ENCODE assay signal across 8 cellular contexts in genomic region chr12:77062846-77063461, GRCh38. TPM values are rescaled to one million over a fixed set of nuclear protein-coding genes. Genes with fewer than 3 reads are reported as not detected.
DNase-seq lines count a peak whose midpoint lies in the region; ATAC-seq lines count a peak whose summit lies in the region.

No MANE protein-coding gene starts in this region.

- POLR2A ChIA-PET in CD8-positive, alpha-beta memory T cell (lab: Charles Lee), result no interaction called here
- POLR2A ChIA-PET in naive thymus-derived CD8-positive, alpha-beta T cell (lab: Charles Lee), result no interaction called here

- H3K27ac ChIP-seq in epithelial cell of prostate, result peak overlapping the region; percentile 85
- no peak overlapping the region for H3K27ac ChIP-seq in CD8-positive, alpha-beta memory T cell (ENCODE audit: low read depth, low read length)

- no peak overlapping the region for H3K4me3 Mint-ChIP-seq in activated naive CD4-positive, alpha-beta T cell treated with anti-CD3 and anti-CD28 coated beads for 36 hours
- H3K4me3 Mint-ChIP-seq in CD8-positive, alpha-beta memory T cell, result peak overlapping the region in 3 of 7 donors; percentile 22 to 55 (median 44)
- H3K4me3 Mint-ChIP-seq in naive thymus-derived CD8-positive, alpha-beta T cell, result peak overlapping the region in 1 of 10 donors; percentile 15

- H3K4me1 Mint-ChIP-seq in activated naive CD4-positive, alpha-beta T cell treated with anti-CD3 and anti-CD28 coated beads for 36 hours (ENCODE audit: low read depth), result peaks cover 8% of the 10 kb centered on the region
- H3K4me1 Mint-ChIP-seq in CD8-positive, alpha-beta memory T cell, result peaks cover 10 to 26% (median 11%) of the 10 kb centered on the region in 3 donors
- H3K4me1 Mint-ChIP-seq in naive thymus-derived CD8-positive, alpha-beta T cell, result peaks cover 2 to 30% (median 5%) of the 10 kb centered on the region in 4 donors

- H3K36me3 ChIP-seq in CD8-positive, alpha-beta memory T cell (ENCODE audit: insufficient read depth, low read length), result no peaks in the 10 kb centered on the region

- DNase-seq in EH (ENCODE audit: low read depth) (peak; percentile 67), HPDE6-E6E7 (ENCODE audit: extremely low spot score) (peak; percentile 74), epithelial cell of prostate (ENCODE audit: low read depth, low spot score) (no peak), NCI-H446 (lab: John Stamatoyannopoulos, UW) (no peak)
- DNase-seq in activated naive CD4-positive, alpha-beta T cell treated with anti-CD3 and anti-CD28 coated beads for 36 hours, result no peak
- DNase-seq in CD8-positive, alpha-beta memory T cell, result no peak
- no peak for DNase-seq in naive thymus-derived CD8-positive, alpha-beta T cell

- intact Hi-C loops in activated naive CD4-positive, alpha-beta T cell treated with anti-CD3 and anti-CD28 coated beads for 36 hours (cut with micrococcal nuclease), result loop anchor here (10.0 kb wide), 2 partner anchors 1548 to 1578 kb away; partner anchors contain the start of genes GLIPR1 and KRR1

- peaks cover 42% of the 10 kb centered on the region for H3K27me3 Mint-ChIP-seq in activated naive CD4-positive, alpha-beta T cell treated with anti-CD3 and anti-CD28 coated beads for 36 hours (ENCODE audit: low read depth)
- peaks cover 4 to 32% of the 10 kb centered on the region in 2 donors for H3K27me3 Mint-ChIP-seq in CD8-positive, alpha-beta memory T cell
- H3K27me3 Mint-ChIP-seq in naive thymus-derived CD8-positive, alpha-beta T cell, result peaks cover 19 to 42% (median 30%) of the 10 kb centered on the region in 5 donors

- H3K27ac Mint-ChIP-seq in activated naive CD4-positive, alpha-beta T cell treated with anti-CD3 and anti-CD28 coated beads for 36 hours, result no peak overlapping the region
- H3K27ac Mint-ChIP-seq in CD8-positive, alpha-beta memory T cell, result peak overlapping the region in 1 of 8 donors; percentile 79
- no peak overlapping the region for H3K27ac Mint-ChIP-seq in naive thymus-derived CD8-positive, alpha-beta T cell

- no peaks in the 10 kb centered on the region for H3K9me3 ChIP-seq in CD8-positive, alpha-beta memory T cell (ENCODE audit: low read length)

- no peaks in the 10 kb centered on the region for H3K9me3 Mint-ChIP-seq in activated naive CD4-positive, alpha-beta T cell treated with anti-CD3 and anti-CD28 coated beads for 36 hours
- no peaks in the 10 kb centered on the region for H3K9me3 Mint-ChIP-seq in CD8-positive, alpha-beta memory T cell
- H3K9me3 Mint-ChIP-seq in naive thymus-derived CD8-positive, alpha-beta T cell, result no peaks in the 10 kb centered on the region

- no peak overlapping the region for H3K4me3 ChIP-seq in CD8-positive, alpha-beta memory T cell (ENCODE audit: low read length)

- H3K27me3 ChIP-seq in CD8-positive, alpha-beta memory T cell (ENCODE audit: insufficient read depth, low read length, poor library complexity, severe bottlenecking), result no peaks in the 10 kb centered on the region

- CTCF ChIA-PET in activated naive CD4-positive, alpha-beta T cell treated with anti-CD3 and anti-CD28 coated beads for 36 hours (lab: Charles Lee), result no interaction called here
- CTCF ChIA-PET in CD8-positive, alpha-beta memory T cell (lab: Charles Lee), result no interaction called here

- ATAC-seq in GM21381 (IDR thresholded peaks at IDR 0.05; ENCODE audit: unreplicated experiment), result peak; percentile 37
- ATAC-seq in naive thymus-derived CD8-positive, alpha-beta T cell, result no peak

- H3K36me3 Mint-ChIP-seq in activated naive CD4-positive, alpha-beta T cell treated with anti-CD3 and anti-CD28 coated beads for 36 hours (ENCODE audit: low read depth), result peaks cover 10% of the 10 kb centered on the region
- peaks cover 0 to 2% (median 0%) of the 10 kb centered on the region in 3 donors for H3K36me3 Mint-ChIP-seq in CD8-positive, alpha-beta memory T cell
- H3K36me3 Mint-ChIP-seq in naive thymus-derived CD8-positive, alpha-beta T cell, result peaks cover 0 to 4% (median 0%) of the 10 kb centered on the region in 3 donors

- no peaks in the 10 kb centered on the region for H3K4me1 ChIP-seq in CD8-positive, alpha-beta memory T cell (ENCODE audit: insufficient read depth, low read length)

RNA-seq across cellular contexts. Expression of gene E2F7, which starts 2.4 kb away (rescaled TPM):
- total RNA-seq in activated naive CD4-positive, alpha-beta T cell treated with anti-CD3 and anti-CD28 coated beads for 36 hours, result 1 to 10 TPM; 9.6 to 9.9 TPM
- 10 to 100 TPM in 1 of 2 experiments, 1 to 10 TPM in 1; 7.9 to 10.7 TPM for total RNA-seq in CD8-positive, alpha-beta memory T cell
- polyA plus RNA-seq in CD8-positive, alpha-beta memory T cell, result not detected
- total RNA-seq in naive thymus-derived CD8-positive, alpha-beta T cell, result not detected
- polyA plus RNA-seq in naive thymus-derived CD8-positive, alpha-beta T cell, result not detected

Comparison
In these comparisons a context has a peak if more than half of its experiments do, and no peak if none do; other contexts are left out.
1. DNase-seq: peak in EH (single experiment) and HPDE6-E6E7 (single experiment); none in epithelial cell of prostate (single experiment), activated naive CD4-positive, alpha-beta T cell treated with anti-CD3 and anti-CD28 coated beads for 36 hours (single experiment), CD8-positive, alpha-beta memory T cell (0 of 5), naive thymus-derived CD8-positive, alpha-beta T cell (0 of 10) and NCI-H446 (0 of 2).
2. RNA of gene E2F7, which starts 2.4 kb away (total RNA-seq): 7.9 to 10.7 TPM in CD8-positive, alpha-beta memory T cell and 9.6 to 9.9 TPM in activated naive CD4-positive, alpha-beta T cell treated with anti-CD3 and anti-CD28 coated beads for 36 hours; not detected in naive thymus-derived CD8-positive, alpha-beta T cell; every median in the first group is over 4 times any median in the second.